ENCODE assay signal across 23 cellular contexts in the genomic region with DNA sequence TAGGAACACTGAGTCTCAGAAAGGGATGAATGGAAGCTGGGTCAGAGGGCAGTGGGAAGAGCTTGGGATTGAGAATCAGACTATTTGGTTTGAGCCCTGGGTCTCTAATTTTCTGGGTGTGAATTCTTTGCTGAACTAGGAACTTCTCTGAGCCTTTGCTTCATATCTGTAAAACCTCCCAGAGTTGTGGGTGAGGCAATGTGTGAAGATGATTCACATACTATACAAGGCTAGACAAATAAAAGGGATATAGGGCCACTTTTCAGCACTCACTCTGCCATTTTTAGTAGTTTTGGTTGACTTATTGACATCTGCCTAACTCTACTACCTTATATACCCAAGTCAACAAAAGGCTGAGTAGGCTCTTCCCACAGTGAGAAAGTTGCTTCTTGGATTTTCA.
DNase-seq lines count a peak whose midpoint lies in the region; ATAC-seq, FAIRE-seq and TF ChIP-seq lines count a peak whose summit lies in the region.
"Had no signal": no experiment of that assay in that cellular context is flagged by ENCODE, and none has a peak within 500 bp of the region (broad histone marks: within the 10 kb centered on the region; RNA-seq: fewer than 3 reads in every experiment).

No MANE protein-coding gene starts in this region.

- H3K4me3 ChIP-seq in K562 (no peak overlapping the region), smooth muscle cell (no peak overlapping the region)
- H3K4me3 ChIP-seq: body of pancreas, psoas muscle, transverse colon had no signal

- no peaks in the 10 kb centered on the region for H3K27me3 Mint-ChIP-seq in activated CD8-positive, alpha-beta T cell treated with anti-CD3 and anti-CD28 coated beads for 36 hours
- H3K27me3 Mint-ChIP-seq in activated CD8-positive, alpha-beta T cell treated with anti-CD3 and anti-CD28 coated beads, Interleukin-2, amount 10 ng/mL, durations not matched to agents 7 days and 5 days (ENCODE audit: low read depth) = no peaks in the 10 kb centered on the region
- peaks cover 0 to 4% (median 2%) of the 10 kb centered on the region in 3 donors for H3K27me3 Mint-ChIP-seq in immature natural killer cell (ENCODE audit: low read depth in 3 of 3)
- H3K27me3 Mint-ChIP-seq: stimulated activated naive CD8-positive, alpha-beta T cell treated with anti-CD3 and anti-CD28 coated beads, Interleukin-15, Interleukin-2, amounts not matched to agents 100 ng/mL and 50 ng/mL, for 24 hours had no signal

- intact Hi-C loops in activated CD8-positive, alpha-beta T cell treated with anti-CD3 and anti-CD28 coated beads for 36 hours (cut with micrococcal nuclease) = no loop called here
- intact Hi-C loops in K562 (cut with micrococcal nuclease) = no loop called here

- peaks cover 41% of the 10 kb centered on the region for H3K4me1 Mint-ChIP-seq in activated CD8-positive, alpha-beta T cell treated with anti-CD3 and anti-CD28 coated beads for 36 hours (ENCODE audit: low read depth)
- peaks cover 34% of the 10 kb centered on the region for H3K4me1 Mint-ChIP-seq in activated CD8-positive, alpha-beta T cell treated with anti-CD3 and anti-CD28 coated beads, Interleukin-2, amount 10 ng/mL, durations not matched to agents 7 days and 5 days (ENCODE audit: low read depth)
- peaks cover 59 to 72% of the 10 kb centered on the region in 2 donors for H3K4me1 Mint-ChIP-seq in immature natural killer cell

- no peak for TF ChIP-seq EP300 in K562 (IDR thresholded peaks at IDR 0.05; ENCODE audit: low read length)

- no peaks in the 10 kb centered on the region for H3K9me3 Mint-ChIP-seq in activated CD8-positive, alpha-beta T cell treated with anti-CD3 and anti-CD28 coated beads for 36 hours
- no peaks in the 10 kb centered on the region for H3K9me3 Mint-ChIP-seq in activated CD8-positive, alpha-beta T cell treated with anti-CD3 and anti-CD28 coated beads, Interleukin-2, amount 10 ng/mL, durations not matched to agents 7 days and 5 days (ENCODE audit: insufficient read depth)
- no peaks in the 10 kb centered on the region for H3K9me3 Mint-ChIP-seq in immature natural killer cell
- H3K9me3 Mint-ChIP-seq: activated naive CD8-positive, alpha-beta T cell treated with anti-CD3 and anti-CD28 coated beads, Interleukin-2, amount 10 ng/mL, durations not matched to agents 7 days and 5 days; activated T-helper 2 cell treated with anti-CD3 and anti-CD28 coated beads, Interferon-gamma antibody, Interleukin-2, Interleukin-4, amounts not matched to agents 10 μg/mL and 5 μg/mL and 100 μg/mL, durations not matched to agents 14 hours and 24 hours and 36 hours; stimulated activated naive CD8-positive, alpha-beta T cell treated with anti-CD3 and anti-CD28 coated beads, Interleukin-15, Interleukin-2, amounts not matched to agents 100 ng/mL and 50 ng/mL, for 24 hours had no signal

- no peak for FAIRE-seq in K562 (lab: Jason Lieb, UNC)
- FAIRE-seq: endothelial cell of umbilical vein, frontal cortex, small intestine had no signal

- POLR2A ChIA-PET in activated CD8-positive, alpha-beta T cell treated with anti-CD3 and anti-CD28 coated beads for 36 hours (lab: Charles Lee) = no interaction called here
- POLR2A ChIA-PET in activated CD8-positive, alpha-beta T cell treated with anti-CD3 and anti-CD28 coated beads, Interleukin-2, amount 10 ng/mL, durations not matched to agents 7 days and 5 days (lab: Charles Lee) = no interaction called here
- POLR2A ChIA-PET in K562 (lab: Yijun Ruan, JAX) = no interaction called here

- no peak for ATAC-seq in activated CD8-positive, alpha-beta T cell treated with anti-CD3 and anti-CD28 coated beads for 36 hours
- no peak for ATAC-seq in activated CD8-positive, alpha-beta T cell treated with anti-CD3 and anti-CD28 coated beads, Interleukin-2, amount 10 ng/mL, durations not matched to agents 7 days and 5 days
- ATAC-seq in K562 (no peak), HG03175 (IDR thresholded peaks at IDR 0.05; ENCODE audit: unreplicated experiment) (no peak), HG03378 (IDR thresholded peaks at IDR 0.05; ENCODE audit: unreplicated experiment) (no peak)
- ATAC-seq: body of pancreas, psoas muscle, Right ventricle myocardium inferior had no signal

- H3K27ac ChIP-seq in K562 (ENCODE audit: extremely low read depth, low read depth, low read length) (no peak overlapping the region), smooth muscle cell (ENCODE audit: low read depth) (no peak overlapping the region)
- H3K27ac ChIP-seq: 22Rv1, body of pancreas, psoas muscle, transverse colon had no signal

- H3K79me2 ChIP-seq in K562 (ENCODE audit: control insufficient read depth, insufficient read depth, low read length) (no peaks in the 10 kb centered on the region), smooth muscle cell (ENCODE audit: low read depth) (no peaks in the 10 kb centered on the region)

- no peaks in the 10 kb centered on the region for H3K9me1 ChIP-seq in K562 (ENCODE audit: control insufficient read depth, insufficient read depth, low read length)

- no peaks in the 10 kb centered on the region for H4K20me1 ChIP-seq in K562 (replicated peaks; ENCODE audit: control insufficient read depth, insufficient read depth, low read length)
- no peaks in the 10 kb centered on the region for H4K20me1 ChIP-seq in smooth muscle cell (ENCODE audit: low read depth)

- H3F3A ChIP-seq in smooth muscle cell (ENCODE audit: low read depth) = no peaks in the 10 kb centered on the region

- no peak for TF ChIP-seq CTCF in activated CD8-positive, alpha-beta T cell treated with anti-CD3 and anti-CD28 coated beads for 36 hours (IDR thresholded peaks at IDR 0.05)
- TF ChIP-seq CTCF in K562 (IDR thresholded peaks at IDR 0.05 in 2 of 3, conservative IDR thresholded peaks at IDR 0.05 in 1 of 3; ENCODE audit: insufficient read depth in 2 of 3, low read depth in 1 of 3, low read length in 3 of 3) (no peak), smooth muscle cell (IDR thresholded peaks at IDR 0.05; ENCODE audit: borderline replicate concordance, insufficient read depth, poor library complexity, severe bottlenecking) (no peak)

- CTCF ChIA-PET in activated CD8-positive, alpha-beta T cell treated with anti-CD3 and anti-CD28 coated beads for 36 hours (lab: Charles Lee) = no interaction called here
- CTCF ChIA-PET in activated CD8-positive, alpha-beta T cell treated with anti-CD3 and anti-CD28 coated beads, Interleukin-2, amount 10 ng/mL, durations not matched to agents 7 days and 5 days (lab: Charles Lee) = interaction anchor here (1.1 kb wide), 1 partner anchor 18 kb away, joined by 3 read pairs; no protein-coding TSS in a partner anchor
- CTCF ChIA-PET in K562 (lab: Yijun Ruan, JAX; ENCODE audit: low intra/inter-chr PET ratio) = no interaction called here

- H3K27me3 ChIP-seq in K562 (ENCODE audit: control insufficient read depth in 2 of 2, insufficient read depth in 2 of 2, low read length in 2 of 2) = no peaks in the 10 kb centered on the region
- no peaks in the 10 kb centered on the region for H3K27me3 ChIP-seq in smooth muscle cell (ENCODE audit: low read depth)
- H3K27me3 ChIP-seq: body of pancreas, transverse colon had no signal

- H3K9me3 ChIP-seq in K562 (replicated peaks; ENCODE audit: control insufficient read depth, insufficient read depth, low read depth, low read length) = no peaks in the 10 kb centered on the region
- no peaks in the 10 kb centered on the region for H3K9me3 ChIP-seq in smooth muscle cell (replicated peaks; ENCODE audit: low read depth)
- H3K9me3 ChIP-seq: body of pancreas, psoas muscle, transverse colon had no signal

- in situ Hi-C loops in K562 (cut with MboI) = no loop called here

- H3K4me1 ChIP-seq in K562 (replicated peaks in 1 of 2; ENCODE audit: control insufficient read depth in 2 of 2, insufficient read depth in 2 of 2, low read length in 2 of 2) = no peaks in the 10 kb centered on the region; a peak in 2 of 5 replicates
- peaks cover 9% of the 10 kb centered on the region for H3K4me1 ChIP-seq in smooth muscle cell (ENCODE audit: low read depth)

- BruUV-seq in K562 (replicated peaks; lab: Mats Ljungman, UMichigan) = no TSS peak

- no peak overlapping the region for H3K27ac Mint-ChIP-seq in activated CD8-positive, alpha-beta T cell treated with anti-CD3 and anti-CD28 coated beads for 36 hours
- H3K27ac Mint-ChIP-seq in activated CD8-positive, alpha-beta T cell treated with anti-CD3 and anti-CD28 coated beads, Interleukin-2, amount 10 ng/mL, durations not matched to agents 7 days and 5 days = no peak overlapping the region
- H3K27ac Mint-ChIP-seq in immature natural killer cell = peak overlapping the region; percentile 30 to 92 (median 76)
- H3K27ac Mint-ChIP-seq: activated naive CD8-positive, alpha-beta T cell treated with anti-CD3 and anti-CD28 coated beads, Interleukin-2, amount 10 ng/mL, durations not matched to agents 7 days and 5 days; activated T-helper 2 cell treated with anti-CD3 and anti-CD28 coated beads, Interferon-gamma antibody, Interleukin-2, Interleukin-4, amounts not matched to agents 10 μg/mL and 5 μg/mL and 100 μg/mL, durations not matched to agents 14 hours and 24 hours and 36 hours; stimulated activated naive CD8-positive, alpha-beta T cell treated with anti-CD3 and anti-CD28 coated beads, Interleukin-15, Interleukin-2, amounts not matched to agents 100 ng/mL and 50 ng/mL, for 24 hours had no signal

- no peak for TF ChIP-seq RAD21 in K562 (CRISPR knock-in tag; conservative IDR thresholded peaks at IDR 0.05 in 1 of 2, IDR thresholded peaks at IDR 0.05 in 1 of 2)

- H3K36me3 ChIP-seq in K562 (ENCODE audit: control insufficient read depth, insufficient read depth, low read length) = no peaks in the 10 kb centered on the region
- H3K36me3 ChIP-seq in smooth muscle cell (ENCODE audit: low read depth) = no peaks in the 10 kb centered on the region
- H3K36me3 ChIP-seq: transverse colon had no signal

- H3K4me3 Mint-ChIP-seq in activated CD8-positive, alpha-beta T cell treated with anti-CD3 and anti-CD28 coated beads for 36 hours = no peak overlapping the region
- no peak overlapping the region for H3K4me3 Mint-ChIP-seq in activated CD8-positive, alpha-beta T cell treated with anti-CD3 and anti-CD28 coated beads, Interleukin-2, amount 10 ng/mL, durations not matched to agents 7 days and 5 days
- peak overlapping the region; percentile 42 to 79 (median 52) for H3K4me3 Mint-ChIP-seq in immature natural killer cell
- H3K4me3 Mint-ChIP-seq: activated naive CD8-positive, alpha-beta T cell treated with anti-CD3 and anti-CD28 coated beads, Interleukin-2, amount 10 ng/mL, durations not matched to agents 7 days and 5 days; stimulated activated naive CD8-positive, alpha-beta T cell treated with anti-CD3 and anti-CD28 coated beads, Interleukin-15, Interleukin-2, amounts not matched to agents 100 ng/mL and 50 ng/mL, for 24 hours had no signal

- H2AFZ ChIP-seq in K562 (ENCODE audit: low read depth, low read length) (no peak overlapping the region), smooth muscle cell (ENCODE audit: low read depth) (no peak overlapping the region)

- TF ChIP-seq POLR2A in K562 (conservative IDR thresholded peaks at IDR 0.05) = no peak

- H3K4me2 ChIP-seq in K562 (ENCODE audit: insufficient read depth, low read length) (no peak overlapping the region), smooth muscle cell (no peak overlapping the region)

- H3K9ac ChIP-seq in K562 (ENCODE audit: insufficient read depth in 1 of 2, low read depth in 2 of 2, low read length in 2 of 2) (no peak overlapping the region), smooth muscle cell (ENCODE audit: low read depth) (no peak overlapping the region)

- peak; percentile 14 for DNase-seq in activated CD8-positive, alpha-beta T cell treated with anti-CD3 and anti-CD28 coated beads for 36 hours
- no peak for DNase-seq in activated CD8-positive, alpha-beta T cell treated with anti-CD3 and anti-CD28 coated beads, Interleukin-2, amount 10 ng/mL, durations not matched to agents 7 days and 5 days
- DNase-seq in K562 (ENCODE audit: extremely low read depth in 1 of 4, low spot score in 3 of 4) (no peak), immature natural killer cell (peak; percentile 22 to 41 (median 39)), T-helper 9 cell (no peak), smooth muscle cell (lab: John Stamatoyannopoulos, UW; ENCODE audit: unreplicated experiment) (no peak)
- DNase-seq: activated CD4-positive, CD25-positive, alpha-beta regulatory T cell treated with anti-CD3 and anti-CD28 coated beads, Interleukin-2, amount 50 U/mL, for 72 hours; activated naive CD8-positive, alpha-beta T cell treated with anti-CD3 and anti-CD28 coated beads, Interleukin-2, amount 10 ng/mL, durations not matched to agents 7 days and 5 days; body of pancreas; NCI-H1105 treated with DMSO at 0.1 percent for 48 hours; NCI-H510A treated with DMSO at 0.1 percent for 48 hours; psoas muscle; small intestine; stimulated activated CD4-positive, alpha-beta T cell treated with anti-CD3 and anti-CD28 coated beads, Interleukin-2, amount 100 ng/mL, for 48 hours; transverse colon had no signal

- H3K36me3 Mint-ChIP-seq in activated CD8-positive, alpha-beta T cell treated with anti-CD3 and anti-CD28 coated beads for 36 hours (ENCODE audit: low read depth) = no peaks in the 10 kb centered on the region
- peaks cover 10% of the 10 kb centered on the region for H3K36me3 Mint-ChIP-seq in activated CD8-positive, alpha-beta T cell treated with anti-CD3 and anti-CD28 coated beads, Interleukin-2, amount 10 ng/mL, durations not matched to agents 7 days and 5 days (ENCODE audit: low read depth)
- H3K36me3 Mint-ChIP-seq in immature natural killer cell = peaks cover 0 to 8% (median 0%) of the 10 kb centered on the region in 3 donors

Comparison
In these comparisons a context has a peak if more than half of its experiments do, and no peak if none do; other contexts are left out.
1. DNase-seq: peak in activated CD8-positive, alpha-beta T cell treated with anti-CD3 and anti-CD28 coated beads for 36 hours (single experiment) and immature natural killer cell (3 of 3); none in activated CD8-positive, alpha-beta T cell treated with anti-CD3 and anti-CD28 coated beads, Interleukin-2, amount 10 ng/mL, durations not matched to agents 7 days and 5 days (single experiment), K562 (0 of 4), T-helper 9 cell (single experiment) and smooth muscle cell (single experiment).
2. H3K27ac Mint-ChIP-seq: peak in immature natural killer cell (6 of 6); none in activated CD8-positive, alpha-beta T cell treated with anti-CD3 and anti-CD28 coated beads for 36 hours (single experiment) and activated CD8-positive, alpha-beta T cell treated with anti-CD3 and anti-CD28 coated beads, Interleukin-2, amount 10 ng/mL, durations not matched to agents 7 days and 5 days (single experiment).
3. H3K4me3 Mint-ChIP-seq: peak in immature natural killer cell (5 of 5); none in activated CD8-positive, alpha-beta T cell treated with anti-CD3 and anti-CD28 coated beads for 36 hours (single experiment) and activated CD8-positive, alpha-beta T cell treated with anti-CD3 and anti-CD28 coated beads, Interleukin-2, amount 10 ng/mL, durations not matched to agents 7 days and 5 days (single experiment).